22 cellular contexts compared by ENCODE assay signal in the genomic region with DNA sequence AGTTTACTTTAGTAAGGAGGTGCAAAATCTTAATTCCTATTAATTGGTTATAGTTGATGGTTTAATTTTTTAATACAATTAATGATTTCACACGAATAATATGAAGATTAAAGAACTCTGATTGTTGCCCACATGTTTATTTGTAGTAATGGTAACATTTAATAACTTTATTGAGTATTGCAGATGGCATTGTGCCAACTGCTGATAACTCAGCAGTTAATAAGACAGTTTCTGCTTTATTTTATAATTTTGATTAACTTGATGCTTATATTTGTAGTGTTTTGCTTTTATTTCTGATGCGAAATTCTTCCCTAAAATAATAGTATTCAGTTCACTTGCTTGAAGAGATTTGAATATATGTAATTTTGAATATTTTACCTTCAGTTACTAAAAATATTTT.
"Had no signal": no experiment of that assay in that cellular context is flagged by ENCODE, and none has a peak within 500 bp of the region (broad histone marks: within the 10 kb centered on the region; RNA-seq: fewer than 3 reads in every experiment).

No MANE protein-coding gene starts in this region.

- ATAC-seq: activated CD4-positive, CD25-positive, alpha-beta regulatory T cell treated with anti-CD3 and anti-CD28 coated beads, Interleukin-2, amount 50 U/mL, for 24 hours; activated CD8-positive, alpha-beta T cell treated with anti-CD3 and anti-CD28 coated beads, Interleukin-2, amount 10 ng/mL, durations not matched to agents 7 days and 5 days; foreskin keratinocyte; naive thymus-derived CD8-positive, alpha-beta T cell; upper lobe of right lung had no signal

- H3K9me3 ChIP-seq: left ventricle myocardium inferior, spleen, upper lobe of right lung had no signal

- H3K27ac ChIP-seq: cardiac muscle cell, foreskin keratinocyte, spleen, upper lobe of right lung had no signal

- H3K9me3 Mint-ChIP-seq: activated naive CD4-positive, alpha-beta T cell treated with anti-CD3 and anti-CD28 coated beads for 36 hours; activated T-cell treated with anti-CD3 and anti-CD28 coated beads, Interleukin-2, amount 50 U/mL, for 24 hours; mesothelial cell of epicardium; naive thymus-derived CD8-positive, alpha-beta T cell had no signal

- DNase-seq: activated CD4-positive, alpha-beta T cell treated with anti-CD3 and anti-CD28 coated beads, Interleukin-2, amount 50 U/mL, for 1 hour; activated CD8-positive, alpha-beta T cell treated with anti-CD3 and anti-CD28 coated beads, Interleukin-2, amount 10 ng/mL, durations not matched to agents 7 days and 5 days; activated effector memory CD4-positive, alpha-beta T cell treated with Interleukin-2 at 50 U/mL for 16 hours; activated naive CD4-positive, alpha-beta T cell treated with anti-CD3 and anti-CD28 coated beads for 36 hours; activated T-cell treated with anti-CD3 and anti-CD28 coated beads, Interleukin-2, amount 50 U/mL, for 24 hours; amygdala; foreskin keratinocyte; glutamatergic neuron; hypothalamus; left ventricle myocardium inferior; mammary epithelial cell; naive thymus-derived CD8-positive, alpha-beta T cell; retina; spleen; stimulated activated CD4-positive, alpha-beta T cell treated with anti-CD3 and anti-CD28 coated beads, Interleukin-4, amount 100 ng/mL, for 1 hour; stimulated activated naive CD4-positive, alpha-beta T cell treated with Interleukin-2 at 50 U/mL for 16 hours; SW 1271; upper lobe of right lung had no signal

- H3K27me3 ChIP-seq: cardiac muscle cell, foreskin keratinocyte, spleen, upper lobe of right lung had no signal

- H3K27me3 Mint-ChIP-seq: activated T-cell treated with anti-CD3 and anti-CD28 coated beads, Interleukin-2, amount 50 U/mL, for 24 hours; naive thymus-derived CD8-positive, alpha-beta T cell; progenitor cell of endocrine pancreas had no signal

- H3K27ac Mint-ChIP-seq: activated CD8-positive, alpha-beta T cell treated with anti-CD3 and anti-CD28 coated beads, Interleukin-2, amount 10 ng/mL, durations not matched to agents 7 days and 5 days; activated naive CD4-positive, alpha-beta T cell treated with anti-CD3 and anti-CD28 coated beads for 36 hours; progenitor cell of endocrine pancreas had no signal

- H3K4me3 Mint-ChIP-seq: activated naive CD4-positive, alpha-beta T cell treated with anti-CD3 and anti-CD28 coated beads for 36 hours had no signal
